Comparison of ENCODE assay signal across 1 cellular context in genomic region chr19:11265177-11265784, GRCh38.
TF ChIP-seq lines count a peak whose summit lies in the region.

No MANE protein-coding gene starts in this region.

TF ChIP-seq in HepG2, 621 proteins besides CTCF, POLR2A, EP300 and RAD21 (continues in another document):
- no peak for TF ChIP-seq ARHGAP35 (CRISPR knock-in tag; IDR thresholded peaks at IDR 0.05; ENCODE audit: borderline replicate concordance)
- TF ChIP-seq, protein P1, sequence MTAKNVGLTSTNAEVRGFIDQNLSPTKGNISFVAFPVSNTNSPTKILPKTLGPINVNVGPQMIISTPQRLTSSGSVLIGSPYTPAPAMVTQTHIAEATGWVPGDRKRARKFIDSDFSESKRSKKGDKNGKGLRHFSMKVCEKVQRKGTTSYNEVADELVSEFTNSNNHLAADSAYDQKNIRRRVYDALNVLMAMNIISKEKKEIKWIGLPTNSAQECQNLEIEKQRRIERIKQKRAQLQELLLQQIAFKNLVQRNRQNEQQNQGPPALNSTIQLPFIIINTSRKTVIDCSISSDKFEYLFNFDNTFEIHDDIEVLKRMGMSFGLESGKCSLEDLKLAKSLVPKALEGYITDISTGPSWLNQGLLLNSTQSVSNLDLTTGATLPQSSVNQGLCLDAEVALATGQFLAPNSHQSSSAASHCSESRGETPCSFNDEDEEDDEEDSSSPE (CRISPR knock-in tag; IDR thresholded peaks at IDR 0.05), result no peak; the same call in 1 of the 2 replicates
- TF ChIP-seq ZNF768 (CRISPR knock-in tag; IDR thresholded peaks at IDR 0.05), result peak; percentile 98
- TF ChIP-seq ZBTB7B (CRISPR knock-in tag; IDR thresholded peaks at IDR 0.05), result no peak
- TF ChIP-seq ZNF558 (CRISPR knock-in tag; IDR thresholded peaks at IDR 0.05; ENCODE audit: borderline replicate concordance), result no peak
- TF ChIP-seq HOXA9 (CRISPR knock-in tag; IDR thresholded peaks at IDR 0.05; ENCODE audit: borderline replicate concordance), result 0 out of 2 replicates have a peak, but pooled peaks have one; percentile 26
- TF ChIP-seq ZNF775 (CRISPR knock-in tag; IDR thresholded peaks at IDR 0.05; ENCODE audit: borderline replicate concordance), result no peak
- no peak for TF ChIP-seq ZMYM2 (CRISPR knock-in tag; IDR thresholded peaks at IDR 0.05)
- TF ChIP-seq ZSCAN30 (CRISPR knock-in tag; IDR thresholded peaks at IDR 0.05), result no peak
- no peak; the same call in 1 of the 2 replicates for TF ChIP-seq CHD4 (IDR thresholded peaks at IDR 0.05; ENCODE audit: borderline replicate concordance, low read length)
- no peak for TF ChIP-seq MTA3 (CRISPR knock-in tag; IDR thresholded peaks at IDR 0.05)
- TF ChIP-seq, protein P2, sequence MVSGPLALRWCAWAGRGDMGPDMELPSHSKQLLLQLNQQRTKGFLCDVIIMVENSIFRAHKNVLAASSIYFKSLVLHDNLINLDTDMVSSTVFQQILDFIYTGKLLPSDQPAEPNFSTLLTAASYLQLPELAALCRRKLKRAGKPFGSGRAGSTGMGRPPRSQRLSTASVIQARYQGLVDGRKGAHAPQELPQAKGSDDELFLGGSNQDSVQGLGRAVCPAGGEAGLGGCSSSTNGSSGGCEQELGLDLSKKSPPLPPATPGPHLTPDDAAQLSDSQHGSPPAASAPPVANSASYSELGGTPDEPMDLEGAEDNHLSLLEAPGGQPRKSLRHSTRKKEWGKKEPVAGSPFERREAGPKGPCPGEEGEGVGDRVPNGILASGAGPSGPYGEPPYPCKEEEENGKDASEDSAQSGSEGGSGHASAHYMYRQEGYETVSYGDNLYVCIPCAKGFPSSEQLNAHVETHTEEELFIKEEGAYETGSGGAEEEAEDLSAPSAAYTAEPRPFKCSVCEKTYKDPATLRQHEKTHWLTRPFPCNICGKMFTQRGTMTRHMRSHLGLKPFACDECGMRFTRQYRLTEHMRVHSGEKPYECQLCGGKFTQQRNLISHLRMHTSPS (CRISPR knock-in tag; IDR thresholded peaks at IDR 0.05; ENCODE audit: low read depth), result no peak
- TF ChIP-seq ZNF264 (CRISPR knock-in tag; IDR thresholded peaks at IDR 0.05), result no peak
- peak; percentile 20 for TF ChIP-seq HBP1 (CRISPR knock-in tag; IDR thresholded peaks at IDR 0.05; ENCODE audit: low read depth)
- no peak for TF ChIP-seq SCMH1 (CRISPR knock-in tag; IDR thresholded peaks at IDR 0.05; ENCODE audit: borderline replicate concordance)
- no peak for TF ChIP-seq ZGPAT (CRISPR knock-in tag; IDR thresholded peaks at IDR 0.05)
- TF ChIP-seq, protein P3, sequence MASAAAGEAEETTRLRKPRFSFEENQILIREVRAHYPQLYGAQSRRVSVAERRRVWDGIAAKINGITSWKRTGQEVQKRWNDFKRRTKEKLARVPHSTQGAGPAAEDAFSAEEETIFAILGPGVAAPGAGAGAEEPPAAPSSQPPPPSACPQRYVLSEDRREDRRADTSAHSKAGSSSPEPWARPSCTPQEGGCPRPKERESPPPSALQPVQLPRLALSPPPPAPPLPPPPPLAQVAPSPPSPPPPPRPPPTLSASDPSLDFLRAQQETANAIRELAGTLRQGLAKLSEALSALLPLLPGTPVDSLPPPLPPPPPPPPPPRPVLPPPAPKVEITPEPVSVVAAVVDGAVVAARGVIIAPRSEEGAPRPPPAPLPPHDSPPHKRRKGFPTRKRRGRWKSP (CRISPR knock-in tag; IDR thresholded peaks at IDR 0.05), result no peak
- TF ChIP-seq GTF2F1 (IDR thresholded peaks at IDR 0.05; ENCODE audit: low read length), result no peak
- TF ChIP-seq CREM (IDR thresholded peaks at IDR 0.05), result no peak
- TF ChIP-seq CREM (CRISPR knock-in tag; IDR thresholded peaks at IDR 0.05), result no peak
- 0 out of 2 replicates have a peak, but pooled peaks have one; percentile 49 for TF ChIP-seq ZBTB2 (CRISPR knock-in tag; IDR thresholded peaks at IDR 0.05; ENCODE audit: low read depth)
- no peak for TF ChIP-seq MTA1 (CRISPR knock-in tag; IDR thresholded peaks at IDR 0.05; ENCODE audit: borderline replicate concordance)
- no peak for TF ChIP-seq NFRKB (IDR thresholded peaks at IDR 0.05)
- no peak for TF ChIP-seq JDP2 (CRISPR knock-in tag; IDR thresholded peaks at IDR 0.05; ENCODE audit: borderline replicate concordance)
- TF ChIP-seq SNAPC4 (CRISPR knock-in tag; IDR thresholded peaks at IDR 0.05), result no peak
- no peak for TF ChIP-seq CENPT (CRISPR knock-in tag; IDR thresholded peaks at IDR 0.05; ENCODE audit: low read depth)
- TF ChIP-seq, protein P4, sequence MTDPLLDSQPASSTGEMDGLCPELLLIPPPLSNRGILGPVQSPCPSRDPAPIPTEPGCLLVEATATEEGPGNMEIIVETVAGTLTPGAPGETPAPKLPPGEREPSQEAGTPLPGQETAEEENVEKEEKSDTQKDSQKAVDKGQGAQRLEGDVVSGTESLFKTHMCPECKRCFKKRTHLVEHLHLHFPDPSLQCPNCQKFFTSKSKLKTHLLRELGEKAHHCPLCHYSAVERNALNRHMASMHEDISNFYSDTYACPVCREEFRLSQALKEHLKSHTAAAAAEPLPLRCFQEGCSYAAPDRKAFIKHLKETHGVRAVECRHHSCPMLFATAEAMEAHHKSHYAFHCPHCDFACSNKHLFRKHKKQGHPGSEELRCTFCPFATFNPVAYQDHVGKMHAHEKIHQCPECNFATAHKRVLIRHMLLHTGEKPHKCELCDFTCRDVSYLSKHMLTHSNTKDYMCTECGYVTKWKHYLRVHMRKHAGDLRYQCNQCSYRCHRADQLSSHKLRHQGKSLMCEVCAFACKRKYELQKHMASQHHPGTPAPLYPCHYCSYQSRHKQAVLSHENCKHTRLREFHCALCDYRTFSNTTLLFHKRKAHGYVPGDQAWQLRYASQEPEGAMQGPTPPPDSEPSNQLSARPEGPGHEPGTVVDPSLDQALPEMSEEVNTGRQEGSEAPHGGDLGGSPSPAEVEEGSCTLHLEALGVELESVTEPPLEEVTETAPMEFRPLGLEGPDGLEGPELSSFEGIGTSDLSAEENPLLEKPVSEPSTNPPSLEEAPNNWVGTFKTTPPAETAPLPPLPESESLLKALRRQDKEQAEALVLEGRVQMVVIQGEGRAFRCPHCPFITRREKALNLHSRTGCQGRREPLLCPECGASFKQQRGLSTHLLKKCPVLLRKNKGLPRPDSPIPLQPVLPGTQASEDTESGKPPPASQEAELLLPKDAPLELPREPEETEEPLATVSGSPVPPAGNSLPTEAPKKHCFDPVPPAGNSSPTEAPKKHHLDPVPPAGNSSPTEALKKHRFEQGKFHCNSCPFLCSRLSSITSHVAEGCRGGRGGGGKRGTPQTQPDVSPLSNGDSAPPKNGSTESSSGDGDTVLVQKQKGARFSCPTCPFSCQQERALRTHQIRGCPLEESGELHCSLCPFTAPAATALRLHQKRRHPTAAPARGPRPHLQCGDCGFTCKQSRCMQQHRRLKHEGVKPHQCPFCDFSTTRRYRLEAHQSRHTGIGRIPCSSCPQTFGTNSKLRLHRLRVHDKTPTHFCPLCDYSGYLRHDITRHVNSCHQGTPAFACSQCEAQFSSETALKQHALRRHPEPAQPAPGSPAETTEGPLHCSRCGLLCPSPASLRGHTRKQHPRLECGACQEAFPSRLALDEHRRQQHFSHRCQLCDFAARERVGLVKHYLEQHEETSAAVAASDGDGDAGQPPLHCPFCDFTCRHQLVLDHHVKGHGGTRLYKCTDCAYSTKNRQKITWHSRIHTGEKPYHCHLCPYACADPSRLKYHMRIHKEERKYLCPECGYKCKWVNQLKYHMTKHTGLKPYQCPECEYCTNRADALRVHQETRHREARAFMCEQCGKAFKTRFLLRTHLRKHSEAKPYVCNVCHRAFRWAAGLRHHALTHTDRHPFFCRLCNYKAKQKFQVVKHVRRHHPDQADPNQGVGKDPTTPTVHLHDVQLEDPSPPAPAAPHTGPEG (CRISPR knock-in tag; IDR thresholded peaks at IDR 0.05), result no peak
- TF ChIP-seq, protein P5, sequence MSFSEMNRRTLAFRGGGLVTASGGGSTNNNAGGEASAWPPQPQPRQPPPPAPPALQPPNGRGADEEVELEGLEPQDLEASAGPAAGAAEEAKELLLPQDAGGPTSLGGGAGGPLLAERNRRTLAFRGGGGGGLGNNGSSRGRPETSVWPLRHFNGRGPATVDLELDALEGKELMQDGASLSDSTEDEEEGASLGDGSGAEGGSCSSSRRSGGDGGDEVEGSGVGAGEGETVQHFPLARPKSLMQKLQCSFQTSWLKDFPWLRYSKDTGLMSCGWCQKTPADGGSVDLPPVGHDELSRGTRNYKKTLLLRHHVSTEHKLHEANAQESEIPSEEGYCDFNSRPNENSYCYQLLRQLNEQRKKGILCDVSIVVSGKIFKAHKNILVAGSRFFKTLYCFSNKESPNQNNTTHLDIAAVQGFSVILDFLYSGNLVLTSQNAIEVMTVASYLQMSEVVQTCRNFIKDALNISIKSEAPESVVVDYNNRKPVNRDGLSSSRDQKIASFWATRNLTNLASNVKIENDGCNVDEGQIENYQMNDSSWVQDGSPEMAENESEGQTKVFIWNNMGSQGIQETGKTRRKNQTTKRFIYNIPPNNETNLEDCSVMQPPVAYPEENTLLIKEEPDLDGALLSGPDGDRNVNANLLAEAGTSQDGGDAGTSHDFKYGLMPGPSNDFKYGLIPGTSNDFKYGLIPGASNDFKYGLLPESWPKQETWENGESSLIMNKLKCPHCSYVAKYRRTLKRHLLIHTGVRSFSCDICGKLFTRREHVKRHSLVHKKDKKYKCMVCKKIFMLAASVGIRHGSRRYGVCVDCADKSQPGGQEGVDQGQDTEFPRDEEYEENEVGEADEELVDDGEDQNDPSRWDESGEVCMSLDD (CRISPR knock-in tag; IDR thresholded peaks at IDR 0.05; ENCODE audit: borderline replicate concordance), result no peak
- TF ChIP-seq HNRNPH1 (optimal IDR thresholded peaks at IDR 0.05; ENCODE audit: low read depth, low read length), result no peak
- no peak for TF ChIP-seq RBFOX2 (IDR thresholded peaks at IDR 0.05; ENCODE audit: low read depth, low read length)
- TF ChIP-seq ZNF543 (CRISPR knock-in tag; IDR thresholded peaks at IDR 0.05), result no peak
- no peak for TF ChIP-seq ZNF510 (CRISPR knock-in tag; IDR thresholded peaks at IDR 0.05; ENCODE audit: low read depth)
- TF ChIP-seq, protein P6, sequence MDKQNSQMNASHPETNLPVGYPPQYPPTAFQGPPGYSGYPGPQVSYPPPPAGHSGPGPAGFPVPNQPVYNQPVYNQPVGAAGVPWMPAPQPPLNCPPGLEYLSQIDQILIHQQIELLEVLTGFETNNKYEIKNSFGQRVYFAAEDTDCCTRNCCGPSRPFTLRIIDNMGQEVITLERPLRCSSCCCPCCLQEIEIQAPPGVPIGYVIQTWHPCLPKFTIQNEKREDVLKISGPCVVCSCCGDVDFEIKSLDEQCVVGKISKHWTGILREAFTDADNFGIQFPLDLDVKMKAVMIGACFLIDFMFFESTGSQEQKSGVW (CRISPR knock-in tag; IDR thresholded peaks at IDR 0.05; ENCODE audit: borderline replicate concordance), result no peak
- no peak for TF ChIP-seq ZNF7 (CRISPR knock-in tag; IDR thresholded peaks at IDR 0.05)
- peak; percentile 88 for TF ChIP-seq ZKSCAN5 (CRISPR knock-in tag; IDR thresholded peaks at IDR 0.05)
